30 cellular contexts compared by ENCODE assay signal in the genomic region with DNA sequence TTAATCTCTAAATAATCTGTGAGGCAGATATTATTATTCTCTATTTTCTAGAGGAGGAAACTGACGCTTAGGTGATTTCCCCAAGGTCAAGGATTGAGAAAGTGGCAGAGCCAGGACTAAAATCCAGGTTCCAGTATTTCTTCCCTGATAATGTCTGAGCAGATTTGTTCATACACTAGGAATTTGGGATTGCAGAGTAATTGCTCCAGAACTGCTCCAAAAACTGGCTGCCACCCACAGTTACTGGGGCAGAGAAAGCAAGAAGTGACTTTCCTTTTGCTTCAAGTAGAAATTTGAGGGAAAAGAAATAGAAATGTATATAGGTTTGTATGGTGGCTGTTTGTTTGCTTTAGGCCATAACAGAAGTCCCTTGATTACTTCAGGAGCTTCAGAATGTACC.
A peak's percentile ranks its signal among the peaks of the same experiment; 100 is the strongest.
DNase-seq lines count a peak whose midpoint lies in the region; ATAC-seq, FAIRE-seq and TF ChIP-seq lines count a peak whose summit lies in the region.
"Had no signal": no experiment of that assay in that cellular context is flagged by ENCODE, and none has a peak within 500 bp of the region (broad histone marks: within the 10 kb centered on the region; RNA-seq: fewer than 3 reads in every experiment).

No MANE protein-coding gene starts in this region.

- no peak overlapping the region for H3K14ac ChIP-seq in IMR-90 (replicated peaks; ENCODE audit: low read depth, low read length)

- H3K27ac ChIP-seq in IMR-90 (ENCODE audit: insufficient read depth, low read length) (no peak overlapping the region), astrocyte (ENCODE audit: low read depth, low read length) (no peak overlapping the region), gastroesophageal sphincter (no peak overlapping the region), thyroid gland (peak overlapping the region in 2 of 3 donors; percentile 62 to 74)
- H3K27ac ChIP-seq: BLaER1 treated with 17β-estradiol and CSF1 and Interleukin-3, amounts not matched to agents 10 nM and 100 nM; cardiac muscle cell; KMS-11 had no signal

- no peaks in the 10 kb centered on the region for H3K9me3 ChIP-seq in IMR-90 (ENCODE audit: control insufficient read depth, insufficient read depth, low read length)
- no peaks in the 10 kb centered on the region for H3K9me3 ChIP-seq in astrocyte (ENCODE audit: insufficient read depth, low read depth, low read length)
- H3K9me3 ChIP-seq in gastroesophageal sphincter = no peaks in the 10 kb centered on the region
- no peaks in the 10 kb centered on the region for H3K9me3 ChIP-seq in thyroid gland
- H3K9me3 ChIP-seq: tibial nerve had no signal

- H3K36me3 ChIP-seq in IMR-90 (ENCODE audit: control insufficient read depth, insufficient read depth, low read length) (no peaks in the 10 kb centered on the region), astrocyte (ENCODE audit: insufficient read depth, low read length) (no peaks in the 10 kb centered on the region), gastroesophageal sphincter (no peaks in the 10 kb centered on the region), thyroid gland (no peaks in the 10 kb centered on the region)
- H3K36me3 ChIP-seq: BLaER1 treated with 17β-estradiol and CSF1 and Interleukin-3, amounts not matched to agents 10 nM and 100 nM; cardiac muscle cell; tibial nerve had no signal

- CTCF ChIA-PET in IMR-90 (lab: Yijun Ruan, JAX) = no interaction called here

- TF ChIP-seq POLR2A in IMR-90 (IDR thresholded peaks at IDR 0.05; ENCODE audit: low read depth, low read length) (no peak), gastroesophageal sphincter (IDR thresholded peaks at IDR 0.05) (no peak), thyroid gland (IDR thresholded peaks at IDR 0.05) (no peak)

- no peak for TF ChIP-seq RAD21 in IMR-90 (IDR thresholded peaks at IDR 0.05; ENCODE audit: low read length)

- H3K9me1 ChIP-seq in IMR-90 (ENCODE audit: insufficient read depth, low read length) = peaks cover 14% of the 10 kb centered on the region

- H3K4me1 ChIP-seq in IMR-90 (ENCODE audit: control insufficient read depth, insufficient read depth, low read length) (peaks cover 9% of the 10 kb centered on the region), astrocyte (ENCODE audit: insufficient read depth, low read length) (peaks cover 15% of the 10 kb centered on the region), gastroesophageal sphincter (peaks cover 0 to 18% (median 3%) of the 10 kb centered on the region in 3 donors), thyroid gland (peaks cover 52 to 58% of the 10 kb centered on the region in 2 donors)

- no peak overlapping the region for H3K4me3 Mint-ChIP-seq in astrocyte (ENCODE audit: unreplicated experiment)
- H3K4me3 Mint-ChIP-seq in activated CD4-positive, alpha-beta T cell treated with anti-CD3 and anti-CD28 coated beads, Interleukin-2, amount 10 ng/mL, durations not matched to agents 24 days and 14 days = no peak overlapping the region
- H3K4me3 Mint-ChIP-seq: activated T-helper 17 cell treated with anti-CD3 and anti-CD28 coated beads, Interleukin-2, amount 50 U/mL, for 72 hours; dendritic cell treated with granulocyte-macrophage colony-stimulating factor and Interleukin-4, amounts not matched to agents 40 ng/mL and 50 ng/mL, for 4 days; neural crest cell had no signal

- no peak for FAIRE-seq in astrocyte (lab: Jason Lieb, UNC)
- FAIRE-seq: endometrium, HTR-8/SVneo, kidney had no signal

- H3K36me3 Mint-ChIP-seq in astrocyte (ENCODE audit: low read depth, unreplicated experiment) = no peaks in the 10 kb centered on the region
- no peaks in the 10 kb centered on the region for H3K36me3 Mint-ChIP-seq in activated CD4-positive, alpha-beta T cell treated with anti-CD3 and anti-CD28 coated beads, Interleukin-2, amount 10 ng/mL, durations not matched to agents 24 days and 14 days (ENCODE audit: low read depth)

- no peak overlapping the region for H2AK5ac ChIP-seq in IMR-90 (ENCODE audit: low read depth, low read length)

- H2AK9ac ChIP-seq in IMR-90 (replicated peaks; ENCODE audit: low read depth, low read length, poor library complexity) = no peak overlapping the region

- H2BK120ac ChIP-seq in IMR-90 (ENCODE audit: low read depth, low read length) = no peak overlapping the region

- H3K18ac ChIP-seq in IMR-90 (ENCODE audit: low read depth, low read length) = no peak overlapping the region; the same call in 1 of the 2 replicates

- no peak overlapping the region for H2BK15ac ChIP-seq in IMR-90 (ENCODE audit: low read depth, low read length)

- in situ Hi-C loops in IMR-90 (cut with MboI; ENCODE audit: low sequenced_read_pairs) (no loop called here), KBM-7 (cut with MboI; ENCODE audit: low pct_unique_long_range_greater_than_20kb, low sequenced_read_pairs) (no loop called here)

- H3K27me3 ChIP-seq in IMR-90 (ENCODE audit: control insufficient read depth, insufficient read depth, low read length) = no peaks in the 10 kb centered on the region
- H3K27me3 ChIP-seq in astrocyte (ENCODE audit: insufficient read depth, low read length) = no peaks in the 10 kb centered on the region
- H3K27me3 ChIP-seq in gastroesophageal sphincter = no peaks in the 10 kb centered on the region
- H3K27me3 ChIP-seq in thyroid gland = no peaks in the 10 kb centered on the region
- H3K27me3 ChIP-seq: BLaER1 treated with 17β-estradiol and CSF1 and Interleukin-3, amounts not matched to agents 10 nM and 100 nM; cardiac muscle cell; tibial nerve had no signal

- H3K4me2 ChIP-seq in IMR-90 (ENCODE audit: low read depth, low read length) (no peak overlapping the region), astrocyte (ENCODE audit: low read length) (no peak overlapping the region)
- H3K4me2 ChIP-seq: KMS-11 had no signal

- TF ChIP-seq CTCF in IMR-90 (conservative IDR thresholded peaks at IDR 0.05; ENCODE audit: low read depth, low read length) = no peak
- no peak for TF ChIP-seq CTCF in astrocyte (IDR thresholded peaks at IDR 0.05; ENCODE audit: insufficient read depth, low read depth, low read length)
- TF ChIP-seq CTCF in gastroesophageal sphincter (IDR thresholded peaks at IDR 0.05) = no peak
- no peak for TF ChIP-seq CTCF in thyroid gland (IDR thresholded peaks at IDR 0.05)

- intact Hi-C loops in IMR-90 (cut with micrococcal nuclease) (no loop called here), thyroid gland (cut with DNase I) (no loop called here)
- intact Hi-C loops in activated CD4-positive, alpha-beta T cell treated with anti-CD3 and anti-CD28 coated beads, Interleukin-2, amount 10 ng/mL, durations not matched to agents 24 days and 14 days (cut with micrococcal nuclease) = loop anchor here (5.0 to 10.0 kb wide), 3 partner anchors 223 to 430 kb away; partner anchors contain the start of gene ZNF148

- H2BK5ac ChIP-seq in IMR-90 (ENCODE audit: low read depth, low read length, poor library complexity, severe bottlenecking) = no peak overlapping the region

- peak; percentile 28; the same call in 1 of the 2 replicates for ATAC-seq in IMR-90 (ENCODE audit: low read depth)
- peak; percentile 29 for ATAC-seq in gastroesophageal sphincter
- ATAC-seq: activated T-helper 17 cell treated with anti-CD3 and anti-CD28 coated beads, Interleukin-2, amount 50 U/mL, for 72 hours; stimulated activated naive CD8-positive, alpha-beta T cell treated with anti-CD3 and anti-CD28 coated beads, Interleukin-15, Interleukin-2, amounts not matched to agents 100 U/mL and 50 U/mL, for 24 hours had no signal

- H3K56ac ChIP-seq in IMR-90 (ENCODE audit: extremely low read depth, insufficient read depth, low read length) = no peak overlapping the region

- H3K23ac ChIP-seq in IMR-90 (ENCODE audit: low read depth, low read length) = no peak overlapping the region

- no peaks in the 10 kb centered on the region for H3K27me3 Mint-ChIP-seq in astrocyte (ENCODE audit: low read depth, unreplicated experiment)
- peaks cover 39% of the 10 kb centered on the region for H3K27me3 Mint-ChIP-seq in activated CD4-positive, alpha-beta T cell treated with anti-CD3 and anti-CD28 coated beads, Interleukin-2, amount 10 ng/mL, durations not matched to agents 24 days and 14 days
- H3K27me3 Mint-ChIP-seq: dendritic cell treated with granulocyte-macrophage colony-stimulating factor and Interleukin-4, amounts not matched to agents 40 ng/mL and 50 ng/mL, for 4 days had no signal

- peak overlapping the region; percentile 24; the same call in 1 of the 2 replicates for H2BK20ac ChIP-seq in IMR-90 (ENCODE audit: low read depth, low read length)

- H3K27ac Mint-ChIP-seq in astrocyte (ENCODE audit: unreplicated experiment) = no peak overlapping the region
- H3K27ac Mint-ChIP-seq in activated CD4-positive, alpha-beta T cell treated with anti-CD3 and anti-CD28 coated beads, Interleukin-2, amount 10 ng/mL, durations not matched to agents 24 days and 14 days = no peak overlapping the region
- H3K27ac Mint-ChIP-seq: activated T-helper 17 cell treated with anti-CD3 and anti-CD28 coated beads, Interleukin-2, amount 50 U/mL, for 72 hours had no signal

- peaks cover 12% of the 10 kb centered on the region for H3K4me1 Mint-ChIP-seq in astrocyte (ENCODE audit: low read depth, unreplicated experiment)
- peaks cover 18% of the 10 kb centered on the region for H3K4me1 Mint-ChIP-seq in activated CD4-positive, alpha-beta T cell treated with anti-CD3 and anti-CD28 coated beads, Interleukin-2, amount 10 ng/mL, durations not matched to agents 24 days and 14 days

- WGBS in IMR-90 (ENCODE audit: extremely low coverage in 2 of 2, insufficient read length in 1 of 2), 2 experiments = 100% methylated on average over 1 of the region's 1 CpG; no CpG with 5 or more reads in 1 of the 2 experiments
- 64 to 88% methylated on average over 1 of the region's 1 CpG for WGBS in gastroesophageal sphincter (ENCODE audit: low coverage in 1 of 2), 2 donors
- WGBS in thyroid gland, 2 donors = 80 to 95% methylated on average over 1 of the region's 1 CpG

- H4K20me1 ChIP-seq in IMR-90 (ENCODE audit: insufficient read depth, low read length) (no peaks in the 10 kb centered on the region), astrocyte (ENCODE audit: insufficient read depth, low read length) (no peaks in the 10 kb centered on the region)
- H4K20me1 ChIP-seq: BLaER1 treated with 17β-estradiol and CSF1 and Interleukin-3, amounts not matched to agents 10 nM and 100 nM had no signal

- dilution Hi-C loops in IMR-90 (cut with HindIII; ENCODE audit: low sequenced_read_pairs, unreplicated experiment) = no loop called here

- H3K4me3 ChIP-seq in IMR-90 (ENCODE audit: insufficient read depth, low read depth, low read length) (no peak overlapping the region), astrocyte (ENCODE audit: insufficient read depth, low read depth, low read length) (no peak overlapping the region), gastroesophageal sphincter (no peak overlapping the region), thyroid gland (replicated peaks in 1 of 3) (no peak overlapping the region)
- H3K4me3 ChIP-seq: BLaER1 treated with 17β-estradiol and CSF1 and Interleukin-3, amounts not matched to agents 10 nM and 100 nM; cardiac muscle cell; tibial nerve had no signal

- no peak overlapping the region for H4K5ac ChIP-seq in IMR-90 (ENCODE audit: low read depth, low read length)

- H3K4ac ChIP-seq in IMR-90 (ENCODE audit: low read depth, low read length) = no peak overlapping the region

- no peak overlapping the region for H3K9ac ChIP-seq in IMR-90 (ENCODE audit: low read depth, low read length)
- H3K9ac ChIP-seq in astrocyte (ENCODE audit: low read length) = no peak overlapping the region
- H3K9ac ChIP-seq: BLaER1 treated with 17β-estradiol and CSF1 and Interleukin-3, amounts not matched to agents 10 nM and 100 nM; KMS-11 had no signal

- POLR2A ChIA-PET in IMR-90 (lab: Charles Lee; ENCODE audit: unreplicated experiment) = no interaction called here

- no TSS peak for BruUV-seq in IMR-90 (replicated peaks; lab: Mats Ljungman, UMichigan)

- no peaks in the 10 kb centered on the region for H3K79me1 ChIP-seq in IMR-90 (ENCODE audit: low read depth in 1 of 2, low read length in 2 of 2)

- H4K8ac ChIP-seq in IMR-90 (ENCODE audit: low read depth in 2 of 2, low read length in 2 of 2) = no peak overlapping the region

- no peaks in the 10 kb centered on the region for H3K79me2 ChIP-seq in astrocyte (ENCODE audit: insufficient read depth, low read length)

- no peak overlapping the region for H2AFZ ChIP-seq in IMR-90 (replicated peaks; ENCODE audit: low read length, poor library complexity)
- no peak overlapping the region for H2AFZ ChIP-seq in astrocyte (ENCODE audit: low read depth, low read length)

- no peak for TF ChIP-seq EP300 in gastroesophageal sphincter (IDR thresholded peaks at IDR 0.05)

- peak; percentile 41 for DNase-seq in IMR-90
- DNase-seq in astrocyte (ENCODE audit: low read depth) = peak; percentile 59
- no peak for DNase-seq in thyroid gland
- no peak for DNase-seq in KBM-7
- DNase-seq in HT-29 (ENCODE audit: low spot score) = no peak
- no peak for DNase-seq in activated CD4-positive, alpha-beta T cell treated with anti-CD3 and anti-CD28 coated beads, Interleukin-2, amount 10 ng/mL, durations not matched to agents 24 days and 14 days
- DNase-seq: ACHN; activated CD4-positive, alpha-beta T cell treated with anti-CD3 and anti-CD28 coated beads, Interleukin-2, amount 50 U/mL, for 48 hours; activated CD4-positive, CD25-positive, alpha-beta regulatory T cell; activated CD8-positive, alpha-beta memory T cell treated with anti-CD3 and anti-CD28 coated beads, Interleukin-2, amount 50 U/mL, for 48 hours; activated naive CD4-positive, alpha-beta T cell treated with anti-CD3 and anti-CD28 coated beads, Interleukin-2, amount 50 U/mL, for 16 hours; GDM1; kidney; NCI-H1417 treated with DMSO at 0.1 percent for 48 hours; NCI-H2081; NCI-H82; posterior cingulate gyrus; right cardiac atrium; RPMI8226; stimulated activated naive CD8-positive, alpha-beta T cell treated with anti-CD3 and anti-CD28 coated beads, Interleukin-15, Interleukin-2, amounts not matched to agents 100 U/mL and 50 U/mL, for 24 hours had no signal

- H4K91ac ChIP-seq in IMR-90 (ENCODE audit: insufficient read depth, low read depth, low read length) = no peak overlapping the region

- no peaks in the 10 kb centered on the region for H3K9me3 Mint-ChIP-seq in astrocyte (ENCODE audit: unreplicated experiment)
- no peaks in the 10 kb centered on the region for H3K9me3 Mint-ChIP-seq in activated CD4-positive, alpha-beta T cell treated with anti-CD3 and anti-CD28 coated beads, Interleukin-2, amount 10 ng/mL, durations not matched to agents 24 days and 14 days
- H3K9me3 Mint-ChIP-seq: activated T-helper 17 cell treated with anti-CD3 and anti-CD28 coated beads, Interleukin-2, amount 50 U/mL, for 72 hours; dendritic cell treated with granulocyte-macrophage colony-stimulating factor and Interleukin-4, amounts not matched to agents 40 ng/mL and 50 ng/mL, for 4 days had no signal

Comparison
In these comparisons a context has a peak if more than half of its experiments do, and no peak if none do; other contexts are left out.
1. DNase-seq: peak in IMR-90 (single experiment) and astrocyte (single experiment); none in thyroid gland (0 of 2), KBM-7 (single experiment), HT-29 (single experiment) and activated CD4-positive, alpha-beta T cell treated with anti-CD3 and anti-CD28 coated beads, Interleukin-2, amount 10 ng/mL, durations not matched to agents 24 days and 14 days (single experiment).
2. H3K27ac ChIP-seq: peak in thyroid gland (2 of 3); none in IMR-90 (single experiment), astrocyte (single experiment) and gastroesophageal sphincter (0 of 4).